ENCODE assay signal across 8 cellular contexts in the genomic region with DNA sequence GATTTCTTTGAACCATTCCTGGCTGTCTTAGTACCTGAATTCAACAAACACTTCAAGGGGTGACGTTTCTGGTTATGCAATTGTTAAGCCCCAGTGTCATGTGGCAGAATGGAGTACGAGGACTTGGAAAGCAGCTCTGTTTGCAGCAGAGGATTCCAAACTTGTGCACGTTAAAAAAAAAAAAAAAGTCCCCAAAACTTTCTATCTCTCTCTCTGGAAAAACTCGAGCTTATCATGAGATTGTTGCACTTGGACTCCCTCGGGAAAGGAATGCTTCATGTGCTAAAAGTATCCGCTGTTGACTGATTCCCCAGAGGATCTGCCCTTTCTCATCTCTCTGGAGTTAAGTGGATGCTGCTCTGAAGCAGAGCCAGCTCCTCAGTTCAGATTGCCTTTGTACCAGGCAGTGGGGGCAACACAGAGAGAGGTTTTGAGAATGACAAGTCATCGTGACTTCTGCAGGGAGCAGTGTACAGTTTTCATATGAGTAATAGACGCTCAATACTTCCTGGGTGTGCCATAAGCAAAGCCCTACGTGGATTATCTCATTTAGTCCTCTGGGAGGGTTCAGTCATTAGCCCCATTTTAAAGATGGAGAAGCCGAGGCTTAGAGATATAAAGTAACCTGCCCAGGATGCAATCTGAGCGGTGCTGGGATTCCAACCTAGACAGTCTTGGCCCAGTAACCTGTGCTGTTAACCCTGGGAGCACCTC. TPM values are rescaled to one million over a fixed set of nuclear protein-coding genes. Genes with fewer than 3 reads are reported as not detected.
A peak's percentile ranks its signal among the peaks of the same experiment; 100 is the strongest.
DNase-seq lines count a peak whose midpoint lies in the region; ATAC-seq and TF ChIP-seq lines count a peak whose summit lies in the region.

No MANE protein-coding gene starts in this region.

- TF ChIP-seq RAD21 in liver (IDR thresholded peaks at IDR 0.05), result no peak

- H3K9ac ChIP-seq in liver (ENCODE audit: low read depth in 1 of 2, low read length in 2 of 2), result no peak overlapping the region

- H3K27me3 ChIP-seq in RWPE2 (ENCODE audit: insufficient read depth, poor library complexity, severe bottlenecking) (no peaks in the 10 kb centered on the region), liver (ENCODE audit: control insufficient read depth in 4 of 4, insufficient read depth in 4 of 4, low read length in 3 of 4) (no peaks in the 10 kb centered on the region)
- H3K27me3 ChIP-seq in CD8-positive, alpha-beta memory T cell (ENCODE audit: insufficient read depth, low read length, poor library complexity, severe bottlenecking), result no peaks in the 10 kb centered on the region

- no peak for TF ChIP-seq CTCF in RWPE2 (IDR thresholded peaks at IDR 0.05; ENCODE audit: poor library complexity, severe bottlenecking)
- no peak for TF ChIP-seq CTCF in liver (IDR thresholded peaks at IDR 0.05; ENCODE audit: low read depth, low read length, missing input control)

- H3K9me3 Mint-ChIP-seq in naive thymus-derived CD8-positive, alpha-beta T cell, result peaks cover 0 to 1% (median 0%) of the 10 kb centered on the region in 9 donors
- no peaks in the 10 kb centered on the region for H3K9me3 Mint-ChIP-seq in CD8-positive, alpha-beta memory T cell

- H3K4me3 ChIP-seq in RWPE2 (ENCODE audit: severe bottlenecking), result no peak overlapping the region
- no peak overlapping the region for H3K4me3 ChIP-seq in liver (ENCODE audit: low read depth in 1 of 3, low read length in 3 of 3)
- H3K4me3 ChIP-seq in CD8-positive, alpha-beta memory T cell (ENCODE audit: low read length), result no peak overlapping the region

- H3K27ac Mint-ChIP-seq in naive thymus-derived CD8-positive, alpha-beta T cell, result no peak overlapping the region
- H3K27ac Mint-ChIP-seq in CD8-positive, alpha-beta memory T cell, result no peak overlapping the region

- peaks cover 1 to 6% (median 3%) of the 10 kb centered on the region in 5 donors for H3K27me3 Mint-ChIP-seq in naive thymus-derived CD8-positive, alpha-beta T cell
- H3K27me3 Mint-ChIP-seq in CD8-positive, alpha-beta memory T cell, result peaks cover 3 to 12% of the 10 kb centered on the region in 2 donors

- WGBS in liver, result 77% methylated on average over 11 of the region's 11 CpGs

- CTCF ChIA-PET in CD8-positive, alpha-beta memory T cell (lab: Charles Lee), result no interaction called here

- no peak overlapping the region for H3K4me3 Mint-ChIP-seq in naive thymus-derived CD8-positive, alpha-beta T cell
- H3K4me3 Mint-ChIP-seq in CD8-positive, alpha-beta memory T cell, result no peak overlapping the region

- H3K9me3 ChIP-seq in RWPE2 (ENCODE audit: severe bottlenecking) (no peaks in the 10 kb centered on the region), liver (ENCODE audit: control insufficient read depth in 4 of 4, low read length in 3 of 4) (no peaks in the 10 kb centered on the region)
- no peaks in the 10 kb centered on the region for H3K9me3 ChIP-seq in CD8-positive, alpha-beta memory T cell (ENCODE audit: low read length)

- ATAC-seq in GM19023 (IDR thresholded peaks at IDR 0.05; ENCODE audit: unreplicated experiment) (peak; percentile 64), HG02588 (IDR thresholded peaks at IDR 0.05; ENCODE audit: unreplicated experiment) (peak; percentile 74), RWPE2 (ENCODE audit: low read depth) (peak; percentile 33; the same call in 1 of the 3 replicates)
- no peak for ATAC-seq in naive thymus-derived CD8-positive, alpha-beta T cell

- H3K36me3 Mint-ChIP-seq in naive thymus-derived CD8-positive, alpha-beta T cell, result no peaks in the 10 kb centered on the region
- H3K36me3 Mint-ChIP-seq in CD8-positive, alpha-beta memory T cell, result no peaks in the 10 kb centered on the region

- H3K4me1 ChIP-seq in RWPE2 (ENCODE audit: insufficient read depth, poor library complexity, severe bottlenecking), result peaks cover 9% of the 10 kb centered on the region
- no peaks in the 10 kb centered on the region for H3K4me1 ChIP-seq in liver (ENCODE audit: control insufficient read depth in 4 of 4, insufficient read depth in 4 of 4, low read length in 3 of 4)
- no peaks in the 10 kb centered on the region for H3K4me1 ChIP-seq in CD8-positive, alpha-beta memory T cell (ENCODE audit: insufficient read depth, low read length)

- DNase-seq in RWPE2 (ENCODE audit: low spot score), result no peak
- no peak for DNase-seq in NCI-H748 (lab: John Stamatoyannopoulos, UW; ENCODE audit: unreplicated experiment)
- no peak for DNase-seq in naive thymus-derived CD8-positive, alpha-beta T cell
- DNase-seq in CD8-positive, alpha-beta memory T cell, result no peak
- no peak for DNase-seq in NCI-H1105 treated with DMSO at 0.1 percent for 48 hours (lab: John Stamatoyannopoulos, UW)

- H3K4me1 Mint-ChIP-seq in naive thymus-derived CD8-positive, alpha-beta T cell, result no peaks in the 10 kb centered on the region
- H3K4me1 Mint-ChIP-seq in CD8-positive, alpha-beta memory T cell, result no peaks in the 10 kb centered on the region

- POLR2A ChIA-PET in naive thymus-derived CD8-positive, alpha-beta T cell (lab: Charles Lee), result no interaction called here
- POLR2A ChIA-PET in CD8-positive, alpha-beta memory T cell (lab: Charles Lee), result interaction anchor here (0.6 kb wide), 1 partner anchor 859 kb away, joined by 6 read pairs; no protein-coding TSS in a partner anchor

- H3K27ac ChIP-seq in RWPE2 (ENCODE audit: poor library complexity, severe bottlenecking), result no peak overlapping the region
- H3K27ac ChIP-seq in liver (ENCODE audit: low read depth in 1 of 2, low read length in 2 of 2), result no peak overlapping the region
- no peak overlapping the region for H3K27ac ChIP-seq in CD8-positive, alpha-beta memory T cell (ENCODE audit: low read depth, low read length)

- H3K36me3 ChIP-seq in RWPE2 (ENCODE audit: low read depth) (no peaks in the 10 kb centered on the region), liver (ENCODE audit: control insufficient read depth in 4 of 4, insufficient read depth in 3 of 4, low read depth in 1 of 4, low read length in 3 of 4) (peaks cover 0 to 7% (median 2%) of the 10 kb centered on the region in 4 donors)
- no peaks in the 10 kb centered on the region for H3K36me3 ChIP-seq in CD8-positive, alpha-beta memory T cell (ENCODE audit: insufficient read depth, low read length)

TF ChIP-seq in liver, 16 proteins besides CTCF, POLR2A, EP300 and RAD21:
- TF ChIP-seq HNF4G (IDR thresholded peaks at IDR 0.05) (no peak), NR2F2 (IDR thresholded peaks at IDR 0.05) (peak; percentile 74)
- TF ChIP-seq, protein P1, sequence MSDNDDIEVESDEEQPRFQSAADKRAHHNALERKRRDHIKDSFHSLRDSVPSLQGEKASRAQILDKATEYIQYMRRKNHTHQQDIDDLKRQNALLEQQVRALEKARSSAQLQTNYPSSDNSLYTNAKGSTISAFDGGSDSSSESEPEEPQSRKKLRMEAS (IDR thresholded peaks at IDR 0.05), result no peak

RNA-seq across cellular contexts. Expression of gene TMOD1, which starts 28.1 kb away (rescaled TPM):
- total RNA-seq in liver, result 10 to 100 TPM in 1 of 2 donors, 1 to 10 TPM in 1; 9.2 to 20.0 TPM
- 10 to 100 TPM; 13.6 to 14.7 TPM for polyA plus RNA-seq in liver
- 1 to 10 TPM in 1 of 2 experiments, under 1 TPM in 1; 0.96 to 1.6 TPM for total RNA-seq in naive thymus-derived CD8-positive, alpha-beta T cell
- polyA plus RNA-seq in naive thymus-derived CD8-positive, alpha-beta T cell, result 1 to 10 TPM in 2 of 3 donors, under 1 TPM in 1; 0.92 to 2.7 (median 1.2) TPM
- total RNA-seq in CD8-positive, alpha-beta memory T cell, result 1 to 10 TPM; 1.2 to 1.5 TPM
- 1.3 TPM for polyA plus RNA-seq in CD8-positive, alpha-beta memory T cell

Comparison
In these comparisons a context has a peak if more than half of its experiments do, and no peak if none do; other contexts are left out.
1. ATAC-seq: peak in GM19023 (single experiment), HG02588 (single experiment) and RWPE2 (single experiment); none in naive thymus-derived CD8-positive, alpha-beta T cell (0 of 2).